ENCODE assay signal across 1 cellular context in genomic region chr17:390025-390424, GRCh38.
A peak's percentile ranks its signal among the peaks of the same experiment; 100 is the strongest.
TF ChIP-seq lines count a peak whose summit lies in the region.

No MANE protein-coding gene starts in this region.

TF ChIP-seq in HepG2, 621 proteins besides CTCF, POLR2A, EP300 and RAD21 (continued from another document):
- TF ChIP-seq ZNF383 (CRISPR knock-in tag; IDR thresholded peaks at IDR 0.05; ENCODE audit: borderline replicate concordance) = no peak
- TF ChIP-seq ZMYM3 (CRISPR knock-in tag; IDR thresholded peaks at IDR 0.05) = peak; percentile 43; the same call in 1 of the 2 replicates
- TF ChIP-seq ZNF124 (CRISPR knock-in tag; IDR thresholded peaks at IDR 0.05) = no peak
- TF ChIP-seq MTF2 (CRISPR knock-in tag; IDR thresholded peaks at IDR 0.05; ENCODE audit: borderline replicate concordance) = 0 out of 2 replicates have a peak, but pooled peaks have one; percentile 44
- TF ChIP-seq PTBP1 (IDR thresholded peaks at IDR 0.05; ENCODE audit: low read depth, low read length, poor library complexity, severe bottlenecking) = no peak
- TF ChIP-seq ZNF253 (CRISPR knock-in tag; IDR thresholded peaks at IDR 0.05; ENCODE audit: borderline replicate concordance) = no peak
- no peak for TF ChIP-seq SRY (CRISPR knock-in tag; IDR thresholded peaks at IDR 0.05)
- TF ChIP-seq ZNF24 (IDR thresholded peaks at IDR 0.05) = no peak
- TF ChIP-seq ZNF713 (CRISPR knock-in tag; IDR thresholded peaks at IDR 0.05) = no peak
- no peak for TF ChIP-seq STAT5B (CRISPR knock-in tag; IDR thresholded peaks at IDR 0.05)
- TF ChIP-seq NCOA5 (CRISPR knock-in tag; IDR thresholded peaks at IDR 0.05) = no peak
- TF ChIP-seq HNRNPL (IDR thresholded peaks at IDR 0.05; ENCODE audit: low read depth, low read length) = no peak
- TF ChIP-seq ARID4A (CRISPR knock-in tag; IDR thresholded peaks at IDR 0.05; ENCODE audit: borderline replicate concordance) = no peak
- TF ChIP-seq NCOR1 (IDR thresholded peaks at IDR 0.05; ENCODE audit: borderline replicate concordance, low read length) = no peak
- no peak for TF ChIP-seq NFATC3 (CRISPR knock-in tag; IDR thresholded peaks at IDR 0.05)
- no peak for TF ChIP-seq YEATS2 (CRISPR knock-in tag; IDR thresholded peaks at IDR 0.05; ENCODE audit: borderline replicate concordance)
- TF ChIP-seq CEBPB (IDR thresholded peaks at IDR 0.05; ENCODE audit: borderline replicate concordance, low read depth, low read length) = peak; percentile 74
- no peak for TF ChIP-seq BRCA1 (CRISPR knock-in tag; IDR thresholded peaks at IDR 0.05)
- no peak for TF ChIP-seq HES4 (CRISPR knock-in tag; IDR thresholded peaks at IDR 0.05; ENCODE audit: borderline replicate concordance)
- no peak for TF ChIP-seq ZBTB42 (CRISPR knock-in tag; IDR thresholded peaks at IDR 0.05)
- no peak for TF ChIP-seq ZNF562 (CRISPR knock-in tag; IDR thresholded peaks at IDR 0.05; ENCODE audit: borderline replicate concordance)
- TF ChIP-seq PRPF4 (IDR thresholded peaks at IDR 0.05; ENCODE audit: low read depth, low read length, poor library complexity, severe bottlenecking) = no peak
- 0 out of 2 replicates have a peak, but pooled peaks have one; percentile 19 for TF ChIP-seq FOXC1 (CRISPR knock-in tag; IDR thresholded peaks at IDR 0.05; ENCODE audit: borderline replicate concordance)
- TF ChIP-seq MAFK (conservative IDR thresholded peaks at IDR 0.05 in 1 of 2, IDR thresholded peaks at IDR 0.05 in 1 of 2; ENCODE audit: low read length in 2 of 2) = no peak
- TF ChIP-seq ZNF558 (CRISPR knock-in tag; IDR thresholded peaks at IDR 0.05; ENCODE audit: borderline replicate concordance) = no peak
- no peak for TF ChIP-seq ZBTB3 (CRISPR knock-in tag; IDR thresholded peaks at IDR 0.05; ENCODE audit: borderline replicate concordance, low read depth)
- TF ChIP-seq JUND (CRISPR knock-in tag; IDR thresholded peaks at IDR 0.05) = no peak
- TF ChIP-seq ZBTB21 (CRISPR knock-in tag; IDR thresholded peaks at IDR 0.05) = no peak
- no peak for TF ChIP-seq ATF7 (IDR thresholded peaks at IDR 0.05)
- TF ChIP-seq ATF7 (CRISPR knock-in tag; IDR thresholded peaks at IDR 0.05) = no peak
- TF ChIP-seq BCL6 (CRISPR knock-in tag; IDR thresholded peaks at IDR 0.05) = no peak
- no peak for TF ChIP-seq IKZF1 (IDR thresholded peaks at IDR 0.05)
- no peak for TF ChIP-seq NFIB (CRISPR knock-in tag; IDR thresholded peaks at IDR 0.05; ENCODE audit: borderline replicate concordance)
- no peak for TF ChIP-seq SPEN (CRISPR knock-in tag; IDR thresholded peaks at IDR 0.05; ENCODE audit: low read depth)
- no peak for TF ChIP-seq ELF1 (CRISPR knock-in tag; IDR thresholded peaks at IDR 0.05)
- TF ChIP-seq FOXM1 (CRISPR knock-in tag; IDR thresholded peaks at IDR 0.05) = no peak
- TF ChIP-seq MXD4 (CRISPR knock-in tag; IDR thresholded peaks at IDR 0.05) = no peak
- TF ChIP-seq SNRNP70 (IDR thresholded peaks at IDR 0.05; ENCODE audit: low read depth, low read length) = no peak
- TF ChIP-seq KLF15 (CRISPR knock-in tag; IDR thresholded peaks at IDR 0.05; ENCODE audit: borderline replicate concordance) = no peak
TF ChIP-seq in HepG2: peak in this region for 27.
